11 cellular contexts compared by ENCODE assay signal in genomic region chr13:41981961-41982723, GRCh38.
"Had no signal": no experiment of that assay in that cellular context is flagged by ENCODE, and none has a peak within 500 bp of the region (broad histone marks: within the 10 kb centered on the region; RNA-seq: fewer than 3 reads in every experiment).

No MANE protein-coding gene starts in this region.

- H3K36me3 ChIP-seq: lower lobe of right lung had no signal

- H3K4me1 ChIP-seq: lower lobe of right lung had no signal

- ATAC-seq: left cardiac atrium; lower lobe of right lung; stimulated activated naive B cell treated with anti-CD40 and anti-IgM and Interleukin-4, amounts not matched to agents 10 μg/mL and 1 μg/mL and 100 μg/mL, for 72 hours; T-cell had no signal

- H3K9me3 ChIP-seq: lower lobe of right lung had no signal

- H3K27ac ChIP-seq: lower lobe of right lung had no signal

- DNase-seq: activated CD4-positive, alpha-beta T cell treated with anti-CD3 and anti-CD28 coated beads for 36 hours; activated CD4-positive, alpha-beta T cell treated with anti-CD3 and anti-CD28 coated beads, Interleukin-2, amount 50 U/mL, for 48 hours; activated naive CD4-positive, alpha-beta T cell; activated naive CD8-positive, alpha-beta T cell treated with anti-CD3 and anti-CD28 coated beads for 36 hours; amygdala; caudate nucleus; endodermal cell; left cardiac atrium; lower lobe of right lung; stimulated activated naive B cell treated with anti-CD40 and anti-IgM and Interleukin-4, amounts not matched to agents 10 μg/mL and 1 μg/mL and 100 μg/mL, for 72 hours; T-cell had no signal

- H3K4me3 ChIP-seq: lower lobe of right lung had no signal
